Comparison of ENCODE assay signal across 18 cellular contexts in genomic region chr9:77424993-77425392, GRCh38.
A peak's percentile ranks its signal among the peaks of the same experiment; 100 is the strongest.
DNase-seq lines count a peak whose midpoint lies in the region; ATAC-seq and TF ChIP-seq lines count a peak whose summit lies in the region.
"Had no signal": no experiment of that assay in that cellular context is flagged by ENCODE, and none has a peak within 500 bp of the region (broad histone marks: within the 10 kb centered on the region; RNA-seq: fewer than 3 reads in every experiment).

No MANE protein-coding gene starts in this region.

- peak overlapping the region; percentile 23; the same call in 1 of the 2 replicates for H3K27ac Mint-ChIP-seq in HFFc6

- H3K9ac ChIP-seq in MM.1S (ENCODE audit: low read length) = no peak overlapping the region

- H3K4me1 ChIP-seq in uterus (no peaks in the 10 kb centered on the region), MM.1S (ENCODE audit: low read length) (no peaks in the 10 kb centered on the region)

- no peaks in the 10 kb centered on the region for H3K9me3 ChIP-seq in uterus
- no peaks in the 10 kb centered on the region for H3K9me3 ChIP-seq in MM.1S (replicated peaks; ENCODE audit: insufficient read depth, low read length)

- no peak overlapping the region for H2AFZ ChIP-seq in MM.1S (ENCODE audit: low read length)
- H2AFZ ChIP-seq: PC-9 had no signal

- H3K4me3 ChIP-seq in brain microvascular endothelial cell (ENCODE audit: low read depth, low read length) (no peak overlapping the region), foreskin fibroblast (ENCODE audit: low read depth in 1 of 2, low read length in 2 of 2) (no peak overlapping the region), uterus (no peak overlapping the region), MM.1S (ENCODE audit: low read length) (no peak overlapping the region)
- H3K4me3 ChIP-seq: PC-9, SK-N-MC had no signal

- H3F3A ChIP-seq in MM.1S (ENCODE audit: insufficient read depth, low read length) = no peaks in the 10 kb centered on the region

- H3K9me2 ChIP-seq in MM.1S (replicated peaks; ENCODE audit: insufficient read depth, low read length) = no peaks in the 10 kb centered on the region

- no peak for ATAC-seq in HG03280 (IDR thresholded peaks at IDR 0.05; ENCODE audit: unreplicated experiment)
- ATAC-seq: Right ventricle myocardium inferior had no signal

- H3K79me2 ChIP-seq in MM.1S (ENCODE audit: low read length) = no peaks in the 10 kb centered on the region

- intact Hi-C loops in uterus (cut with DNase I; ENCODE audit: low total_unique reads) = no loop called here

- H3K36me3 ChIP-seq in brain microvascular endothelial cell (replicated peaks) (no peaks in the 10 kb centered on the region), uterus (no peaks in the 10 kb centered on the region), MM.1S (replicated peaks; ENCODE audit: insufficient read depth, low read length) (no peaks in the 10 kb centered on the region)

- no peak for TF ChIP-seq CTCF in HFFc6 (IDR thresholded peaks at IDR 0.05)
- TF ChIP-seq CTCF in brain microvascular endothelial cell (IDR thresholded peaks at IDR 0.05; ENCODE audit: low read depth, low read length, missing control alignments) = no peak
- no peak for TF ChIP-seq CTCF in foreskin fibroblast (IDR thresholded peaks at IDR 0.05; ENCODE audit: low read depth, low read length)
- no peak for TF ChIP-seq CTCF in uterus (IDR thresholded peaks at IDR 0.05)
- TF ChIP-seq CTCF in MM.1S (IDR thresholded peaks at IDR 0.05; ENCODE audit: low read length) = no peak

- no peaks in the 10 kb centered on the region; the same call in 1 of the 2 replicates for H3K9me3 Mint-ChIP-seq in HFFc6

- H3K27me3 Mint-ChIP-seq in HFFc6 (ENCODE audit: insufficient read depth) = no peaks in the 10 kb centered on the region

- no peak overlapping the region for H3K27ac ChIP-seq in brain microvascular endothelial cell
- no peak overlapping the region for H3K27ac ChIP-seq in uterus
- H3K27ac ChIP-seq in MM.1S (ENCODE audit: low read length) = no peak overlapping the region
- H3K27ac ChIP-seq: PC-9, SK-N-MC had no signal

- no peaks in the 10 kb centered on the region for H3K36me3 Mint-ChIP-seq in HFFc6 (ENCODE audit: low read depth)

- H3K27me3 ChIP-seq in brain microvascular endothelial cell (replicated peaks) = no peaks in the 10 kb centered on the region
- no peaks in the 10 kb centered on the region for H3K27me3 ChIP-seq in uterus
- no peaks in the 10 kb centered on the region for H3K27me3 ChIP-seq in MM.1S (replicated peaks; ENCODE audit: insufficient read depth, low read length)

- H3K4me2 ChIP-seq in MM.1S (ENCODE audit: low read depth, low read length) = no peak overlapping the region
- H3K4me2 ChIP-seq: PC-9 had no signal

- H3K4me1 Mint-ChIP-seq in HFFc6 (ENCODE audit: low read depth) = peaks cover 27% of the 10 kb centered on the region

- no peak overlapping the region for H3K4me3 Mint-ChIP-seq in HFFc6

- DNase-seq in EL (peak; percentile 49), HFFc6 (no peak), brain microvascular endothelial cell (peak; percentile 32), foreskin fibroblast (peak; percentile 53 to 65), uterus (no peak), NCI-H2029 (lab: John Stamatoyannopoulos, UW) (no peak), MM.1S (no peak)
- DNase-seq: DMS79, GDM1, GOT3, NCI-H1048, NCI-H146, NCI-H2107, NCI-H446, PC-9 had no signal

- H4K20me1 ChIP-seq in MM.1S (ENCODE audit: insufficient read depth, low read length) = no peaks in the 10 kb centered on the region

- in situ Hi-C loops in brain microvascular endothelial cell (cut with HindIII; ENCODE audit: low pct_ligation_motif_present, low sequenced_read_pairs) = no loop called here

- no peak for TF ChIP-seq POLR2A in uterus (IDR thresholded peaks at IDR 0.05)

Comparison
In these comparisons a context has a peak if more than half of its experiments do, and no peak if none do; other contexts are left out.
1. DNase-seq: peak in EL (single experiment), brain microvascular endothelial cell (single experiment) and foreskin fibroblast (2 of 2); none in HFFc6 (single experiment), uterus (0 of 2), NCI-H2029 (single experiment) and MM.1S (single experiment).